Comparison of ENCODE assay signal across 1 cellular context in the genomic region with DNA sequence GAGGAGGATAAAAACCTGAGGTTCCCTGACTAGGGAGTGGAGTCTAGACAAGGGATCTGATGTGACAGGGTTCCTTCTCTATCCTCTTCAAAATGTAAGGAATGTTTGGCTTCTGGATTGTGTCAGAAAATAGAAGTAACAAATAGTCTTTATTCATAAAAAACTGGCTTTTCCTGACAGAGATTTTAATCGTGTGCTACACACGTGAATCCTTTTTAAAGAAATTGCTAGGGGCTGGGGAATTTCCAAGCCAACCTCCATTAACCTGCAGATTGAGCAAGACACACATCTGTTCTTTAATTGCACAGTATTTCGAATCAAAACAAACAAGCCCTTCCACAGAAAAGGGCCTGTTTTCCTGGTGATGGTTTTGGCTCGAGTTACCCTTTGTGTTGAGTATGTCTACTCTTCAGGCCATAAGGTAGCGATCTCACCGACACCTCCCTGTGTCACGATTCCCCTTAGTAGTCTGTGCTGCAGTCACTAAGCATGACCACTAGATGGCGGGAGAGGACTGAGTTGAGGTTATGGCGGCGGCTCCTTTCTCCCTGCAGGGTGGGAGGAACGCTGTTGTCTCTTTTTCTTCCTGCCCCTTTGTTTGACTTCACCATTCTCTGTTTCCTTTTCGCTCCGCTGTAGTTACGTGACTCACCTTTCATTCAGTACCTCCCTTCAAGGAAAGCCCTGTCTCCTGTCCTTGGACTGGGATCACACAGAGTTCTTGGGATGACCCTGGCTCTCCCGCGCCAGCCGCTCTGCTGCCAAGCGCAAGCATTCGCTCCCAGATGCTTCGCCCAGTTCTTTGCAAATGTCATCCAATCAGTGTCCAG.
TF ChIP-seq lines count a peak whose summit lies in the region.

No MANE protein-coding gene starts in this region.

TF ChIP-seq in H1, 55 proteins besides CTCF, POLR2A, EP300 and RAD21:
- TF ChIP-seq GABPA (IDR thresholded peaks at IDR 0.05; ENCODE audit: borderline replicate concordance, insufficient read depth, low read length) (no peak), POLR2AphosphoS5 (IDR thresholded peaks at IDR 0.05; ENCODE audit: low read depth, low read length) (no peak), MAFK (IDR thresholded peaks at IDR 0.05; ENCODE audit: low read depth, low read length) (no peak), SRF (IDR thresholded peaks at IDR 0.05; ENCODE audit: low read depth, low read length) (no peak), SP1 (IDR thresholded peaks at IDR 0.05; ENCODE audit: low read depth, low read length) (no peak), SIRT6 (IDR thresholded peaks at IDR 0.05; ENCODE audit: low read length) (no peak), RXRA (IDR thresholded peaks at IDR 0.05; ENCODE audit: insufficient read depth, low read depth, low read length) (no peak), CHD2 (IDR thresholded peaks at IDR 0.05; ENCODE audit: low read length) (no peak), HDAC6 (IDR thresholded peaks at IDR 0.05; ENCODE audit: low read depth, low read length) (no peak), BRCA1 (IDR thresholded peaks at IDR 0.05; ENCODE audit: low read depth, low read length) (no peak), EGR1 (IDR thresholded peaks at IDR 0.05; ENCODE audit: borderline replicate concordance, low read depth, low read length) (no peak), SP2 (IDR thresholded peaks at IDR 0.05; ENCODE audit: low read length) (no peak), RNF2 (IDR thresholded peaks at IDR 0.05; ENCODE audit: borderline replicate concordance, low read depth, low read length, missing control alignments, poor library complexity, severe bottlenecking) (no peak), ZNF274 (IDR thresholded peaks at IDR 0.05; ENCODE audit: borderline replicate concordance, extremely low read depth, low read length) (no peak), KDM1A (IDR thresholded peaks at IDR 0.05; ENCODE audit: borderline replicate concordance, low read length) (no peak), PHF8 (conservative IDR thresholded peaks at IDR 0.05; ENCODE audit: low read depth, low read length) (no peak), TAF7 (optimal IDR thresholded peaks at IDR 0.05; ENCODE audit: borderline replicate concordance, low read depth, low read length) (no peak), POU5F1 (IDR thresholded peaks at IDR 0.05; ENCODE audit: low read depth, low read length) (no peak), TEAD4 (IDR thresholded peaks at IDR 0.05; ENCODE audit: low read depth, low read length) (0 out of 2 replicates have a peak, but pooled peaks have one; percentile 21), CHD1 (IDR thresholded peaks at IDR 0.05; ENCODE audit: low read depth, low read length) (no peak), RFX5 (IDR thresholded peaks at IDR 0.05; ENCODE audit: borderline replicate concordance, low read depth, low read length) (no peak), CTBP2 (IDR thresholded peaks at IDR 0.05; ENCODE audit: borderline replicate concordance, insufficient read depth, insufficient read length, low read length) (no peak), JUN (IDR thresholded peaks at IDR 0.05; ENCODE audit: low read depth, low read length) (no peak), CEBPB (IDR thresholded peaks at IDR 0.05; ENCODE audit: low read depth, low read length) (no peak), JUND (IDR thresholded peaks at IDR 0.05; ENCODE audit: low read length) (peak; percentile 85), HDAC2 (IDR thresholded peaks at IDR 0.05; ENCODE audit: borderline replicate concordance in 1 of 2, low read depth in 2 of 2, low read length in 2 of 2) (no peak), FOSL1 (IDR thresholded peaks at IDR 0.05; ENCODE audit: insufficient read depth, low read depth, low read length) (no peak), EZH2 (IDR thresholded peaks at IDR 0.05; ENCODE audit: low read depth, low read length, severe bottlenecking) (no peak), SIN3A (conservative IDR thresholded peaks at IDR 0.05 in 1 of 2, IDR thresholded peaks at IDR 0.05 in 1 of 2; ENCODE audit: low read depth in 1 of 2, low read length in 2 of 2) (peak in 1 of 2 experiments; percentile 49; a peak in 1 of 4 replicates), CREB1 (IDR thresholded peaks at IDR 0.05) (peak; percentile 47; the same call in 1 of the 2 replicates), CBX5 (IDR thresholded peaks at IDR 0.05; ENCODE audit: low read depth, low read length) (no peak), TCF12 (IDR thresholded peaks at IDR 0.05; ENCODE audit: low read depth, low read length) (no peak), SIX5 (IDR thresholded peaks at IDR 0.05; ENCODE audit: low read depth, low read length) (no peak), KDM4A (IDR thresholded peaks at IDR 0.05; ENCODE audit: low read depth, low read length, severe bottlenecking) (peak; percentile 40), ASH2L (IDR thresholded peaks at IDR 0.05; ENCODE audit: low read length) (peak; percentile 29), RBBP5 (IDR thresholded peaks at IDR 0.05; ENCODE audit: borderline replicate concordance, low read depth, low read length) (no peak), KDM5A (IDR thresholded peaks at IDR 0.05; ENCODE audit: low read length) (no peak), TBP (IDR thresholded peaks at IDR 0.05; ENCODE audit: low read depth, low read length) (no peak), NANOG (IDR thresholded peaks at IDR 0.05; ENCODE audit: insufficient read depth, low read depth, low read length, poor library complexity, severe bottlenecking) (no peak), BCL11A (IDR thresholded peaks at IDR 0.05; ENCODE audit: low read depth in 2 of 2, low read length in 2 of 2) (no peak), NRF1 (IDR thresholded peaks at IDR 0.05; ENCODE audit: low read depth, low read length) (no peak), YY1 (IDR thresholded peaks at IDR 0.05; ENCODE audit: low read depth, low read length) (peak; percentile 87), GTF2F1 (IDR thresholded peaks at IDR 0.05; ENCODE audit: borderline replicate concordance, low read depth, low read length) (no peak), SAP30 (IDR thresholded peaks at IDR 0.05; ENCODE audit: insufficient read depth, insufficient replicate concordance, low read length) (no peak), SUZ12 (IDR thresholded peaks at IDR 0.05; ENCODE audit: low read length) (no peak), CBX8 (IDR thresholded peaks at IDR 0.05; ENCODE audit: borderline replicate concordance, low read depth, low read length) (no peak), BACH1 (IDR thresholded peaks at IDR 0.05; ENCODE audit: low read length) (0 out of 2 replicates have a peak, but pooled peaks have one; percentile 37), TAF1 (IDR thresholded peaks at IDR 0.05; ENCODE audit: low read depth, low read length) (no peak), SP4 (IDR thresholded peaks at IDR 0.05; ENCODE audit: low read length) (no peak)
- TF ChIP-seq, protein P1, sequence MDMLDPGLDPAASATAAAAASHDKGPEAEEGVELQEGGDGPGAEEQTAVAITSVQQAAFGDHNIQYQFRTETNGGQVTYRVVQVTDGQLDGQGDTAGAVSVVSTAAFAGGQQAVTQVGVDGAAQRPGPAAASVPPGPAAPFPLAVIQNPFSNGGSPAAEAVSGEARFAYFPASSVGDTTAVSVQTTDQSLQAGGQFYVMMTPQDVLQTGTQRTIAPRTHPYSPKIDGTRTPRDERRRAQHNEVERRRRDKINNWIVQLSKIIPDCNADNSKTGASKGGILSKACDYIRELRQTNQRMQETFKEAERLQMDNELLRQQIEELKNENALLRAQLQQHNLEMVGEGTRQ (IDR thresholded peaks at IDR 0.05; ENCODE audit: low read length): no peak
- TF ChIP-seq, protein P2, sequence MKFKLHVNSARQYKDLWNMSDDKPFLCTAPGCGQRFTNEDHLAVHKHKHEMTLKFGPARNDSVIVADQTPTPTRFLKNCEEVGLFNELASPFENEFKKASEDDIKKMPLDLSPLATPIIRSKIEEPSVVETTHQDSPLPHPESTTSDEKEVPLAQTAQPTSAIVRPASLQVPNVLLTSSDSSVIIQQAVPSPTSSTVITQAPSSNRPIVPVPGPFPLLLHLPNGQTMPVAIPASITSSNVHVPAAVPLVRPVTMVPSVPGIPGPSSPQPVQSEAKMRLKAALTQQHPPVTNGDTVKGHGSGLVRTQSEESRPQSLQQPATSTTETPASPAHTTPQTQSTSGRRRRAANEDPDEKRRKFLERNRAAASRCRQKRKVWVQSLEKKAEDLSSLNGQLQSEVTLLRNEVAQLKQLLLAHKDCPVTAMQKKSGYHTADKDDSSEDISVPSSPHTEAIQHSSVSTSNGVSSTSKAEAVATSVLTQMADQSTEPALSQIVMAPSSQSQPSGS (IDR thresholded peaks at IDR 0.05; ENCODE audit: low read length): peak; percentile 63; the same call in 1 of the 2 replicates
- TF ChIP-seq, protein P3, sequence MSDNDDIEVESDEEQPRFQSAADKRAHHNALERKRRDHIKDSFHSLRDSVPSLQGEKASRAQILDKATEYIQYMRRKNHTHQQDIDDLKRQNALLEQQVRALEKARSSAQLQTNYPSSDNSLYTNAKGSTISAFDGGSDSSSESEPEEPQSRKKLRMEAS (IDR thresholded peaks at IDR 0.05): peak; percentile 37; the same call in 1 of the 2 replicates
- TF ChIP-seq, protein P4, sequence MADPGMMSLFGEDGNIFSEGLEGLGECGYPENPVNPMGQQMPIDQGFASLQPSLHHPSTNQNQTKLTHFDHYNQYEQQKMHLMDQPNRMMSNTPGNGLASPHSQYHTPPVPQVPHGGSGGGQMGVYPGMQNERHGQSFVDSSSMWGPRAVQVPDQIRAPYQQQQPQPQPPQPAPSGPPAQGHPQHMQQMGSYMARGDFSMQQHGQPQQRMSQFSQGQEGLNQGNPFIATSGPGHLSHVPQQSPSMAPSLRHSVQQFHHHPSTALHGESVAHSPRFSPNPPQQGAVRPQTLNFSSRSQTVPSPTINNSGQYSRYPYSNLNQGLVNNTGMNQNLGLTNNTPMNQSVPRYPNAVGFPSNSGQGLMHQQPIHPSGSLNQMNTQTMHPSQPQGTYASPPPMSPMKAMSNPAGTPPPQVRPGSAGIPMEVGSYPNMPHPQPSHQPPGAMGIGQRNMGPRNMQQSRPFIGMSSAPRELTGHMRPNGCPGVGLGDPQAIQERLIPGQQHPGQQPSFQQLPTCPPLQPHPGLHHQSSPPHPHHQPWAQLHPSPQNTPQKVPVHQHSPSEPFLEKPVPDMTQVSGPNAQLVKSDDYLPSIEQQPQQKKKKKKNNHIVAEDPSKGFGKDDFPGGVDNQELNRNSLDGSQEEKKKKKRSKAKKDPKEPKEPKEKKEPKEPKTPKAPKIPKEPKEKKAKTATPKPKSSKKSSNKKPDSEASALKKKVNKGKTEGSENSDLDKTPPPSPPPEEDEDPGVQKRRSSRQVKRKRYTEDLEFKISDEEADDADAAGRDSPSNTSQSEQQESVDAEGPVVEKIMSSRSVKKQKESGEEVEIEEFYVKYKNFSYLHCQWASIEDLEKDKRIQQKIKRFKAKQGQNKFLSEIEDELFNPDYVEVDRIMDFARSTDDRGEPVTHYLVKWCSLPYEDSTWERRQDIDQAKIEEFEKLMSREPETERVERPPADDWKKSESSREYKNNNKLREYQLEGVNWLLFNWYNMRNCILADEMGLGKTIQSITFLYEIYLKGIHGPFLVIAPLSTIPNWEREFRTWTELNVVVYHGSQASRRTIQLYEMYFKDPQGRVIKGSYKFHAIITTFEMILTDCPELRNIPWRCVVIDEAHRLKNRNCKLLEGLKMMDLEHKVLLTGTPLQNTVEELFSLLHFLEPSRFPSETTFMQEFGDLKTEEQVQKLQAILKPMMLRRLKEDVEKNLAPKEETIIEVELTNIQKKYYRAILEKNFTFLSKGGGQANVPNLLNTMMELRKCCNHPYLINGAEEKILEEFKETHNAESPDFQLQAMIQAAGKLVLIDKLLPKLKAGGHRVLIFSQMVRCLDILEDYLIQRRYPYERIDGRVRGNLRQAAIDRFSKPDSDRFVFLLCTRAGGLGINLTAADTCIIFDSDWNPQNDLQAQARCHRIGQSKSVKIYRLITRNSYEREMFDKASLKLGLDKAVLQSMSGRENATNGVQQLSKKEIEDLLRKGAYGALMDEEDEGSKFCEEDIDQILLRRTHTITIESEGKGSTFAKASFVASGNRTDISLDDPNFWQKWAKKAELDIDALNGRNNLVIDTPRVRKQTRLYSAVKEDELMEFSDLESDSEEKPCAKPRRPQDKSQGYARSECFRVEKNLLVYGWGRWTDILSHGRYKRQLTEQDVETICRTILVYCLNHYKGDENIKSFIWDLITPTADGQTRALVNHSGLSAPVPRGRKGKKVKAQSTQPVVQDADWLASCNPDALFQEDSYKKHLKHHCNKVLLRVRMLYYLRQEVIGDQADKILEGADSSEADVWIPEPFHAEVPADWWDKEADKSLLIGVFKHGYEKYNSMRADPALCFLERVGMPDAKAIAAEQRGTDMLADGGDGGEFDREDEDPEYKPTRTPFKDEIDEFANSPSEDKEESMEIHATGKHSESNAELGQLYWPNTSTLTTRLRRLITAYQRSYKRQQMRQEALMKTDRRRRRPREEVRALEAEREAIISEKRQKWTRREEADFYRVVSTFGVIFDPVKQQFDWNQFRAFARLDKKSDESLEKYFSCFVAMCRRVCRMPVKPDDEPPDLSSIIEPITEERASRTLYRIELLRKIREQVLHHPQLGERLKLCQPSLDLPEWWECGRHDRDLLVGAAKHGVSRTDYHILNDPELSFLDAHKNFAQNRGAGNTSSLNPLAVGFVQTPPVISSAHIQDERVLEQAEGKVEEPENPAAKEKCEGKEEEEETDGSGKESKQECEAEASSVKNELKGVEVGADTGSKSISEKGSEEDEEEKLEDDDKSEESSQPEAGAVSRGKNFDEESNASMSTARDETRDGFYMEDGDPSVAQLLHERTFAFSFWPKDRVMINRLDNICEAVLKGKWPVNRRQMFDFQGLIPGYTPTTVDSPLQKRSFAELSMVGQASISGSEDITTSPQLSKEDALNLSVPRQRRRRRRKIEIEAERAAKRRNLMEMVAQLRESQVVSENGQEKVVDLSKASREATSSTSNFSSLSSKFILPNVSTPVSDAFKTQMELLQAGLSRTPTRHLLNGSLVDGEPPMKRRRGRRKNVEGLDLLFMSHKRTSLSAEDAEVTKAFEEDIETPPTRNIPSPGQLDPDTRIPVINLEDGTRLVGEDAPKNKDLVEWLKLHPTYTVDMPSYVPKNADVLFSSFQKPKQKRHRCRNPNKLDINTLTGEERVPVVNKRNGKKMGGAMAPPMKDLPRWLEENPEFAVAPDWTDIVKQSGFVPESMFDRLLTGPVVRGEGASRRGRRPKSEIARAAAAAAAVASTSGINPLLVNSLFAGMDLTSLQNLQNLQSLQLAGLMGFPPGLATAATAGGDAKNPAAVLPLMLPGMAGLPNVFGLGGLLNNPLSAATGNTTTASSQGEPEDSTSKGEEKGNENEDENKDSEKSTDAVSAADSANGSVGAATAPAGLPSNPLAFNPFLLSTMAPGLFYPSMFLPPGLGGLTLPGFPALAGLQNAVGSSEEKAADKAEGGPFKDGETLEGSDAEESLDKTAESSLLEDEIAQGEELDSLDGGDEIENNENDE (IDR thresholded peaks at IDR 0.05; ENCODE audit: insufficient replicate concordance, low read length): no peak
- TF ChIP-seq, protein P5, sequence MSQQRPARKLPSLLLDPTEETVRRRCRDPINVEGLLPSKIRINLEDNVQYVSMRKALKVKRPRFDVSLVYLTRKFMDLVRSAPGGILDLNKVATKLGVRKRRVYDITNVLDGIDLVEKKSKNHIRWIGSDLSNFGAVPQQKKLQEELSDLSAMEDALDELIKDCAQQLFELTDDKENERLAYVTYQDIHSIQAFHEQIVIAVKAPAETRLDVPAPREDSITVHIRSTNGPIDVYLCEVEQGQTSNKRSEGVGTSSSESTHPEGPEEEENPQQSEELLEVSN (IDR thresholded peaks at IDR 0.05): no peak
- TF ChIP-seq, protein P6, sequence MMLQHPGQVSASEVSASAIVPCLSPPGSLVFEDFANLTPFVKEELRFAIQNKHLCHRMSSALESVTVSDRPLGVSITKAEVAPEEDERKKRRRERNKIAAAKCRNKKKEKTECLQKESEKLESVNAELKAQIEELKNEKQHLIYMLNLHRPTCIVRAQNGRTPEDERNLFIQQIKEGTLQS (IDR thresholded peaks at IDR 0.05; ENCODE audit: insufficient read depth, low read depth, low read length): no peak
